Comparison of ENCODE assay signal across 17 cellular contexts in genomic region chr4:5712931-5713330, GRCh38. TPM values are rescaled to one million over a fixed set of nuclear protein-coding genes. Genes with fewer than 3 reads are reported as not detected.
DNase-seq lines count a peak whose midpoint lies in the region; ATAC-seq, FAIRE-seq and TF ChIP-seq lines count a peak whose summit lies in the region.
"Had no signal": no experiment of that assay in that cellular context is flagged by ENCODE, and none has a peak within 500 bp of the region (broad histone marks: within the 10 kb centered on the region; RNA-seq: fewer than 3 reads in every experiment).

No MANE protein-coding gene starts in this region.

- H3K9me3 ChIP-seq in astrocyte (ENCODE audit: insufficient read depth, low read depth, low read length), result peaks cover 5% of the 10 kb centered on the region
- no peaks in the 10 kb centered on the region for H3K9me3 ChIP-seq in keratinocyte (ENCODE audit: control insufficient read depth, low read depth, low read length)

- H2AFZ ChIP-seq in astrocyte (ENCODE audit: low read depth, low read length), result no peak overlapping the region
- no peak overlapping the region for H2AFZ ChIP-seq in keratinocyte (ENCODE audit: control insufficient read depth, low read length)

- H3K36me3 ChIP-seq in astrocyte (ENCODE audit: insufficient read depth, low read length) (peaks cover 5% of the 10 kb centered on the region), keratinocyte (ENCODE audit: control insufficient read depth in 2 of 2, extremely low read depth in 1 of 2, insufficient read depth in 2 of 2, low read length in 2 of 2) (peaks cover 1 to 14% of the 10 kb centered on the region in 2 experiments)
- H3K36me3 ChIP-seq: vagina had no signal

- H3K9me1 ChIP-seq in keratinocyte (ENCODE audit: control insufficient read depth, extremely low read depth, insufficient read depth, low read length), result peaks cover 2% of the 10 kb centered on the region

- peaks cover 61% of the 10 kb centered on the region for H3K79me2 ChIP-seq in astrocyte (ENCODE audit: insufficient read depth, low read length)
- H3K79me2 ChIP-seq in keratinocyte (ENCODE audit: control insufficient read depth, insufficient read depth, low read length), result peaks cover 59% of the 10 kb centered on the region

- H3K4me3 Mint-ChIP-seq in natural killer cell treated with Interleukin-12 subunit alpha and Interleukin-12 subunit beta and Interleukin-15 and Interleukin-18, amount 100 ng/mL, for 72 hours, result peak overlapping the region; percentile 66
- H3K4me3 Mint-ChIP-seq in natural killer cell, result no peak overlapping the region
- H3K4me3 Mint-ChIP-seq in astrocyte (ENCODE audit: unreplicated experiment), result peak overlapping the region; percentile 89
- H3K4me3 Mint-ChIP-seq: stimulated activated naive CD8-positive, alpha-beta T cell treated with anti-CD3 and anti-CD28 coated beads, Interleukin-15, amount 100 ng/mL, for 72 hours had no signal

- FAIRE-seq in astrocyte (lab: Jason Lieb, UNC) (no peak), keratinocyte (lab: Jason Lieb, UNC) (no peak)
- FAIRE-seq: small intestine had no signal

- DNase-seq in natural killer cell treated with Interleukin-12 subunit alpha and Interleukin-12 subunit beta and Interleukin-15 and Interleukin-18, amount 100 ng/mL, for 72 hours (ENCODE audit: low spot score), result no peak
- DNase-seq in natural killer cell (no peak), astrocyte (ENCODE audit: low read depth) (no peak), keratinocyte (ENCODE audit: low read depth, low spot score) (no peak), erythroblast (lab: John Stamatoyannopoulos, UW) (no peak)
- DNase-seq in stimulated activated CD4-positive, alpha-beta T cell treated with anti-CD3 and anti-CD28 coated beads, Interleukin-4, amount 100 ng/mL, for 4 hours, result no peak
- DNase-seq in stimulated activated naive CD4-positive, alpha-beta T cell treated with Interleukin-2 at 50 U/mL for 16 hours (lab: John Stamatoyannopoulos, UW), result no peak
- DNase-seq: activated naive CD4-positive, alpha-beta T cell treated with anti-CD3 and anti-CD28 coated beads, Interleukin-2, amount 50 U/mL, for 16 hours; Calu3; GDM1; hippocampal formation; naive thymus-derived CD8-positive, alpha-beta T cell; small intestine had no signal

- H3K9ac ChIP-seq in astrocyte (ENCODE audit: low read length) (peak overlapping the region; percentile 86), keratinocyte (ENCODE audit: control insufficient read depth, extremely low read depth, insufficient read depth, low read length) (peak overlapping the region; percentile 92)

- H3K27me3 Mint-ChIP-seq in natural killer cell treated with Interleukin-12 subunit alpha and Interleukin-12 subunit beta and Interleukin-15 and Interleukin-18, amount 100 ng/mL, for 72 hours, result peaks cover 38 to 39% of the 10 kb centered on the region in 2 donors
- peaks cover 40 to 58% of the 10 kb centered on the region in 2 donors for H3K27me3 Mint-ChIP-seq in natural killer cell (ENCODE audit: low read depth in 2 of 2)
- H3K27me3 Mint-ChIP-seq in astrocyte (ENCODE audit: low read depth, unreplicated experiment), result no peaks in the 10 kb centered on the region

- ATAC-seq in natural killer cell treated with Interleukin-12 subunit alpha and Interleukin-12 subunit beta and Interleukin-15 and Interleukin-18, amount 100 ng/mL, for 72 hours, result no peak
- ATAC-seq in natural killer cell (no peak), GM21528 (IDR thresholded peaks at IDR 0.05; ENCODE audit: low FRiP score, unreplicated experiment) (no peak)
- ATAC-seq: naive thymus-derived CD8-positive, alpha-beta T cell had no signal

- intact Hi-C loops in natural killer cell (cut with micrococcal nuclease), result no loop called here

- H4K20me1 ChIP-seq in astrocyte (ENCODE audit: insufficient read depth, low read length) (peaks cover 54% of the 10 kb centered on the region), keratinocyte (ENCODE audit: control insufficient read depth, extremely low read depth, insufficient read depth, low read length) (peaks cover 8% of the 10 kb centered on the region)

- H3K27me3 ChIP-seq in astrocyte (ENCODE audit: insufficient read depth, low read length) (no peaks in the 10 kb centered on the region), keratinocyte (ENCODE audit: control insufficient read depth, extremely low read depth, insufficient read depth, low read length) (no peaks in the 10 kb centered on the region)
- H3K27me3 ChIP-seq: vagina had no signal

- H3K36me3 Mint-ChIP-seq in natural killer cell treated with Interleukin-12 subunit alpha and Interleukin-12 subunit beta and Interleukin-15 and Interleukin-18, amount 100 ng/mL, for 72 hours, result peaks cover 14% of the 10 kb centered on the region
- no peaks in the 10 kb centered on the region for H3K36me3 Mint-ChIP-seq in natural killer cell
- peaks cover 18% of the 10 kb centered on the region for H3K36me3 Mint-ChIP-seq in astrocyte (ENCODE audit: low read depth, unreplicated experiment)

- H3K4me1 ChIP-seq in astrocyte (ENCODE audit: insufficient read depth, low read length) (peaks cover 30% of the 10 kb centered on the region), keratinocyte (ENCODE audit: control insufficient read depth, extremely low read depth, insufficient read depth, low read length) (peaks cover 40% of the 10 kb centered on the region)

- TF ChIP-seq POLR2A in erythroblast (IDR thresholded peaks at IDR 0.05; ENCODE audit: low read length), result no peak

- no peaks in the 10 kb centered on the region for H3K9me3 Mint-ChIP-seq in natural killer cell treated with Interleukin-12 subunit alpha and Interleukin-12 subunit beta and Interleukin-15 and Interleukin-18, amount 100 ng/mL, for 72 hours
- H3K9me3 Mint-ChIP-seq in natural killer cell (no peaks in the 10 kb centered on the region), astrocyte (ENCODE audit: unreplicated experiment) (peaks cover 6% of the 10 kb centered on the region)

- H3K27ac ChIP-seq in astrocyte (ENCODE audit: low read depth, low read length) (peak overlapping the region; percentile 96), keratinocyte (ENCODE audit: control insufficient read depth, insufficient read depth, low read length) (peak overlapping the region; percentile 94)
- H3K27ac ChIP-seq: vagina had no signal

- no peak overlapping the region for H3K27ac Mint-ChIP-seq in natural killer cell treated with Interleukin-12 subunit alpha and Interleukin-12 subunit beta and Interleukin-15 and Interleukin-18, amount 100 ng/mL, for 72 hours
- H3K27ac Mint-ChIP-seq in natural killer cell, result no peak overlapping the region
- no peak overlapping the region for H3K27ac Mint-ChIP-seq in astrocyte (ENCODE audit: unreplicated experiment)
- H3K27ac Mint-ChIP-seq: naive thymus-derived CD8-positive, alpha-beta T cell; stimulated activated naive CD8-positive, alpha-beta T cell treated with anti-CD3 and anti-CD28 coated beads, Interleukin-15, amount 100 ng/mL, for 72 hours had no signal

- TF ChIP-seq CTCF in natural killer cell (IDR thresholded peaks at IDR 0.05) (no peak), astrocyte (IDR thresholded peaks at IDR 0.05; ENCODE audit: insufficient read depth, low read depth, low read length) (no peak), keratinocyte (optimal IDR thresholded peaks at IDR 0.05 in 1 of 3, IDR thresholded peaks at IDR 0.05 in 1 of 3, conservative IDR thresholded peaks at IDR 0.05 in 1 of 3; ENCODE audit: extremely low read depth in 1 of 3, insufficient read depth in 2 of 3, low read length in 3 of 3) (no peak)

- H3K4me1 Mint-ChIP-seq in natural killer cell treated with Interleukin-12 subunit alpha and Interleukin-12 subunit beta and Interleukin-15 and Interleukin-18, amount 100 ng/mL, for 72 hours (ENCODE audit: low read depth in 2 of 2), result peaks cover 4 to 17% of the 10 kb centered on the region in 2 donors
- H3K4me1 Mint-ChIP-seq in natural killer cell (peaks cover 0 to 7% of the 10 kb centered on the region in 2 donors), astrocyte (ENCODE audit: low read depth, unreplicated experiment) (peaks cover 17% of the 10 kb centered on the region)

- peak overlapping the region; percentile 74 for H3K4me3 ChIP-seq in astrocyte (ENCODE audit: insufficient read depth, low read depth, low read length)
- H3K4me3 ChIP-seq in keratinocyte (ENCODE audit: control insufficient read depth in 2 of 3, extremely low read depth in 1 of 3, insufficient read depth in 2 of 3, low read depth in 1 of 3, low read length in 3 of 3), result peak overlapping the region; percentile 8 to 92 (median 55)

- peak overlapping the region; percentile 93 for H3K4me2 ChIP-seq in astrocyte (ENCODE audit: low read length)
- peak overlapping the region; percentile 100 for H3K4me2 ChIP-seq in keratinocyte (ENCODE audit: control insufficient read depth, extremely low read depth, insufficient read depth, low read depth, low read length)

- dilution Hi-C loops in keratinocyte (cut with MboI; ENCODE audit: extremely low pct_ligation_motif_present, low sequenced_read_pairs), result no loop called here

RNA-seq across cellular contexts. Expression of gene EVC, which starts 1.9 kb away (rescaled TPM):
- total RNA-seq in natural killer cell treated with Interleukin-12 subunit alpha and Interleukin-12 subunit beta and Interleukin-15 and Interleukin-18, amount 100 ng/mL, for 72 hours, result 1 to 10 TPM in 1 of 2 donors, not detected in 1; 7.2 TPM
- total RNA-seq in natural killer cell, result 1 to 10 TPM in 1 of 3 donors, under 1 TPM in 2; 0.18 to 2.9 (median 0.42) TPM
- 23.9 and 24.0 TPM in 2 replicates for total RNA-seq in astrocyte
- polyA plus RNA-seq in keratinocyte, result 6.5 to 7.3 TPM (median 7.1 TPM) in 3 replicates
- polyA plus RNA-seq in keratinocyte (2011; ENCODE audit: low read depth), result 3.8 TPM
- 5.3 and 7.7 TPM in 2 replicates for polyA plus RNA-seq in keratinocyte (2011; cell fraction: cytosol; rRNA removed)
- 23.8 and 31.2 TPM in 2 replicates for polyA plus RNA-seq in keratinocyte (2011; cell fraction: nucleus; rRNA removed)
- polyA plus RNA-seq in keratinocyte (2012; ENCODE audit: low replicate concordance), result 4.2 and 16.1 TPM in 2 replicates
- polyA minus RNA-seq in keratinocyte, result 10.2 to 23.4 TPM (median 15.7 TPM) in 3 replicates
- polyA minus RNA-seq in keratinocyte (2011; cell fraction: cytosol; rRNA and poly(A)+ RNA removed), result 30.5 TPM
- polyA minus RNA-seq in keratinocyte (2011; cell fraction: nucleus; rRNA and poly(A)+ RNA removed), result 31.4 and 40.2 TPM in 2 replicates
- total RNA-seq: Calu3 had no signal
- polyA plus RNA-seq: naive thymus-derived CD8-positive, alpha-beta T cell had no signal

RNA-seq across cellular contexts. Expression of gene EVC2, which starts 4.6 kb away (rescaled TPM):
- 1 to 10 TPM in 1 of 2 donors, under 1 TPM in 1; 0.12 to 4.4 TPM for total RNA-seq in natural killer cell treated with Interleukin-12 subunit alpha and Interleukin-12 subunit beta and Interleukin-15 and Interleukin-18, amount 100 ng/mL, for 72 hours
- total RNA-seq in natural killer cell (1 to 10 TPM in 2 of 3 donors, under 1 TPM in 1; 0.20 to 2.6 (median 1.5) TPM), astrocyte (3.3 and 3.5 TPM in 2 replicates)
- 1.1 to 1.7 TPM (median 1.1 TPM) in 3 replicates for polyA plus RNA-seq in keratinocyte
- 4.2 TPM for polyA plus RNA-seq in keratinocyte (2011; ENCODE audit: low read depth)
- 0.68 and 1.1 TPM in 2 replicates for polyA plus RNA-seq in keratinocyte (2011; cell fraction: cytosol; rRNA removed)
- 5.5 and 6.3 TPM in 2 replicates for polyA plus RNA-seq in keratinocyte (2011; cell fraction: nucleus; rRNA removed)
- 1.8 and 3.7 TPM in 2 replicates for polyA plus RNA-seq in keratinocyte (2012; ENCODE audit: low replicate concordance)
- 4.0 to 5.0 TPM (median 4.3 TPM) in 3 replicates for polyA minus RNA-seq in keratinocyte
- polyA minus RNA-seq in keratinocyte (2011; cell fraction: cytosol; rRNA and poly(A)+ RNA removed), result 2.3 TPM
- polyA minus RNA-seq in keratinocyte (2011; cell fraction: nucleus; rRNA and poly(A)+ RNA removed), result 4.7 and 9.3 TPM in 2 replicates
- total RNA-seq: Calu3, NCI-H460 had no signal
